In genomic region chr15:29151111-29151857, GRCh38 we compare ENCODE assay signal across 22 cellular contexts.
DNase-seq lines count a peak whose midpoint lies in the region; ATAC-seq, FAIRE-seq and TF ChIP-seq lines count a peak whose summit lies in the region.
"Had no signal": no experiment of that assay in that cellular context is flagged by ENCODE, and none has a peak within 500 bp of the region (broad histone marks: within the 10 kb centered on the region; RNA-seq: fewer than 3 reads in every experiment).

No MANE protein-coding gene starts in this region.

- peaks cover 5% of the 10 kb centered on the region for H3K27me3 Mint-ChIP-seq in activated CD8-positive, alpha-beta T cell treated with anti-CD3 and anti-CD28 coated beads, Interleukin-2, amount 10 ng/mL, durations not matched to agents 7 days and 5 days (ENCODE audit: low read depth)
- H3K27me3 Mint-ChIP-seq in activated CD8-positive, alpha-beta T cell treated with anti-CD3 and anti-CD28 coated beads for 36 hours: peaks cover 16% of the 10 kb centered on the region
- H3K27me3 Mint-ChIP-seq: B cell had no signal

- WGBS in K562 (ENCODE audit: insufficient coverage, low coverage, missing lambda C conversion rate): under 1% methylated on average over 18 of the region's 18 CpGs
- 84 to 93% (median 87%) methylated on average over 16 to 18 of the region's 18 CpGs for WGBS in stomach, 5 donors

- H3K27me3 ChIP-seq in K562 (ENCODE audit: control insufficient read depth in 2 of 2, insufficient read depth in 2 of 2, low read length in 2 of 2) (peaks cover 23 to 41% of the 10 kb centered on the region in 2 experiments), stomach (no peaks in the 10 kb centered on the region)
- H3K27me3 ChIP-seq: BLaER1 treated with 17β-estradiol and CSF1 and Interleukin-3, amounts not matched to agents 10 nM and 100 nM had no signal

- no peak for ATAC-seq in activated CD8-positive, alpha-beta T cell treated with anti-CD3 and anti-CD28 coated beads, Interleukin-2, amount 10 ng/mL, durations not matched to agents 7 days and 5 days
- no peak for ATAC-seq in activated CD8-positive, alpha-beta T cell treated with anti-CD3 and anti-CD28 coated beads for 36 hours
- no peak; the same call in none of the 3 replicates for ATAC-seq in K562
- no peak for ATAC-seq in SK-N-SH treated with all-trans-retinoic acid at 6 μM for 48 hours
- ATAC-seq: CD8-positive, alpha-beta T cell; GM12878; HCT116 had no signal

- no peak overlapping the region for H3K9ac ChIP-seq in K562 (ENCODE audit: insufficient read depth in 1 of 2, low read depth in 2 of 2, low read length in 2 of 2)
- H3K9ac ChIP-seq: BLaER1 treated with 17β-estradiol and CSF1 and Interleukin-3, amounts not matched to agents 10 nM and 100 nM; GM23248 had no signal

- no peak for TF ChIP-seq RAD21 in K562 (CRISPR knock-in tag; conservative IDR thresholded peaks at IDR 0.05 in 1 of 2, IDR thresholded peaks at IDR 0.05 in 1 of 2)

- no peak overlapping the region for H3K27ac Mint-ChIP-seq in activated CD8-positive, alpha-beta T cell treated with anti-CD3 and anti-CD28 coated beads, Interleukin-2, amount 10 ng/mL, durations not matched to agents 7 days and 5 days
- H3K27ac Mint-ChIP-seq in activated CD8-positive, alpha-beta T cell treated with anti-CD3 and anti-CD28 coated beads for 36 hours: no peak overlapping the region
- H3K27ac Mint-ChIP-seq: B cell; CD8-positive, alpha-beta T cell; HFFc6; IgD-negative memory B cell had no signal

- no peak for TF ChIP-seq CTCF in activated CD8-positive, alpha-beta T cell treated with anti-CD3 and anti-CD28 coated beads for 36 hours (IDR thresholded peaks at IDR 0.05)
- TF ChIP-seq CTCF in K562 (IDR thresholded peaks at IDR 0.05 in 2 of 3, conservative IDR thresholded peaks at IDR 0.05 in 1 of 3; ENCODE audit: insufficient read depth in 2 of 3, low read depth in 1 of 3, low read length in 3 of 3) (no peak), stomach (IDR thresholded peaks at IDR 0.05) (no peak), GM13976 (IDR thresholded peaks at IDR 0.05; ENCODE audit: borderline replicate concordance, control extremely low read depth, extremely low read depth, insufficient read depth, missing control alignments) (no peak)

- DNase-seq in activated CD8-positive, alpha-beta T cell treated with anti-CD3 and anti-CD28 coated beads, Interleukin-2, amount 10 ng/mL, durations not matched to agents 7 days and 5 days: peak; percentile 8
- DNase-seq in activated CD8-positive, alpha-beta T cell treated with anti-CD3 and anti-CD28 coated beads for 36 hours: no peak
- DNase-seq in K562 (ENCODE audit: extremely low read depth in 1 of 4, low spot score in 3 of 4): no peak
- DNase-seq in islet precursor cell: peak; percentile 35
- DNase-seq in stomach: peak; percentile 20
- DNase-seq in NCI-H1417 (lab: John Stamatoyannopoulos, UW): no peak
- no peak for DNase-seq in GM13976 (ENCODE audit: low spot score)
- DNase-seq: Calu3; CD8-positive, alpha-beta T cell; DMS79 treated with DMSO at 0.1 percent for 48 hours; GM23248; HFFc6 had no signal

- no TSS peak for BruUV-seq in K562 (replicated peaks; lab: Mats Ljungman, UMichigan)

- no peaks in the 10 kb centered on the region for H3K4me1 Mint-ChIP-seq in activated CD8-positive, alpha-beta T cell treated with anti-CD3 and anti-CD28 coated beads, Interleukin-2, amount 10 ng/mL, durations not matched to agents 7 days and 5 days (ENCODE audit: low read depth)
- H3K4me1 Mint-ChIP-seq in activated CD8-positive, alpha-beta T cell treated with anti-CD3 and anti-CD28 coated beads for 36 hours (ENCODE audit: low read depth): peaks cover 2% of the 10 kb centered on the region
- H3K4me1 Mint-ChIP-seq: B cell, IgD-negative memory B cell had no signal

- FAIRE-seq in K562 (lab: Jason Lieb, UNC): no peak
- FAIRE-seq: GM12878, GM19239, H54 had no signal

- POLR2A ChIA-PET in activated CD8-positive, alpha-beta T cell treated with anti-CD3 and anti-CD28 coated beads, Interleukin-2, amount 10 ng/mL, durations not matched to agents 7 days and 5 days (lab: Charles Lee): no interaction called here
- POLR2A ChIA-PET in activated CD8-positive, alpha-beta T cell treated with anti-CD3 and anti-CD28 coated beads for 36 hours (lab: Charles Lee): no interaction called here
- POLR2A ChIA-PET in K562 (lab: Yijun Ruan, JAX): no interaction called here

- H3K4me1 ChIP-seq in K562 (replicated peaks in 1 of 2; ENCODE audit: control insufficient read depth in 2 of 2, insufficient read depth in 2 of 2, low read length in 2 of 2) (no peaks in the 10 kb centered on the region), stomach (no peaks in the 10 kb centered on the region)
- H3K4me1 ChIP-seq: BLaER1 treated with 17β-estradiol and CSF1 and Interleukin-3, amounts not matched to agents 10 nM and 100 nM had no signal

- H3K9me3 Mint-ChIP-seq in activated CD8-positive, alpha-beta T cell treated with anti-CD3 and anti-CD28 coated beads, Interleukin-2, amount 10 ng/mL, durations not matched to agents 7 days and 5 days (ENCODE audit: insufficient read depth): no peaks in the 10 kb centered on the region
- peaks cover 5% of the 10 kb centered on the region for H3K9me3 Mint-ChIP-seq in activated CD8-positive, alpha-beta T cell treated with anti-CD3 and anti-CD28 coated beads for 36 hours
- H3K9me3 Mint-ChIP-seq: HFFc6 had no signal

- CTCF ChIA-PET in activated CD8-positive, alpha-beta T cell treated with anti-CD3 and anti-CD28 coated beads, Interleukin-2, amount 10 ng/mL, durations not matched to agents 7 days and 5 days (lab: Charles Lee): no interaction called here
- CTCF ChIA-PET in activated CD8-positive, alpha-beta T cell treated with anti-CD3 and anti-CD28 coated beads for 36 hours (lab: Charles Lee): no interaction called here
- CTCF ChIA-PET in K562 (lab: Yijun Ruan, JAX; ENCODE audit: low intra/inter-chr PET ratio): no interaction called here

- H2AFZ ChIP-seq in K562 (ENCODE audit: low read depth, low read length): no peak overlapping the region
- H2AFZ ChIP-seq: GM23248 had no signal

- no peak overlapping the region for H3K4me3 Mint-ChIP-seq in activated CD8-positive, alpha-beta T cell treated with anti-CD3 and anti-CD28 coated beads, Interleukin-2, amount 10 ng/mL, durations not matched to agents 7 days and 5 days
- H3K4me3 Mint-ChIP-seq in activated CD8-positive, alpha-beta T cell treated with anti-CD3 and anti-CD28 coated beads for 36 hours: no peak overlapping the region
- H3K4me3 Mint-ChIP-seq: B cell; CD8-positive, alpha-beta T cell; HFFc6; IgD-negative memory B cell had no signal

- no peaks in the 10 kb centered on the region for H3K79me2 ChIP-seq in K562 (ENCODE audit: control insufficient read depth, insufficient read depth, low read length)

- intact Hi-C loops in activated CD8-positive, alpha-beta T cell treated with anti-CD3 and anti-CD28 coated beads for 36 hours (cut with micrococcal nuclease): no loop called here
- intact Hi-C loops in K562 (cut with micrococcal nuclease) (no loop called here), stomach (cut with DNase I; ENCODE audit: low total_unique reads) (no loop called here)

- TF ChIP-seq POLR2A in K562 (conservative IDR thresholded peaks at IDR 0.05) (no peak), stomach (IDR thresholded peaks at IDR 0.05) (no peak)

- in situ Hi-C loops in K562 (cut with MboI) (no loop called here), GM13976 (cut with MboI; ENCODE audit: low sequenced_read_pairs, unreplicated experiment) (no loop called here)

- no peaks in the 10 kb centered on the region for H3K36me3 Mint-ChIP-seq in activated CD8-positive, alpha-beta T cell treated with anti-CD3 and anti-CD28 coated beads, Interleukin-2, amount 10 ng/mL, durations not matched to agents 7 days and 5 days (ENCODE audit: low read depth)
- H3K36me3 Mint-ChIP-seq in activated CD8-positive, alpha-beta T cell treated with anti-CD3 and anti-CD28 coated beads for 36 hours (ENCODE audit: low read depth): no peaks in the 10 kb centered on the region
- H3K36me3 Mint-ChIP-seq: CD8-positive, alpha-beta T cell had no signal

- H3K4me3 ChIP-seq in K562 (no peak overlapping the region), stomach (no peak overlapping the region)
- H3K4me3 ChIP-seq: BLaER1 treated with 17β-estradiol and CSF1 and Interleukin-3, amounts not matched to agents 10 nM and 100 nM; GM12878; GM23248 had no signal

- H4K20me1 ChIP-seq in K562 (replicated peaks; ENCODE audit: control insufficient read depth, insufficient read depth, low read length): no peaks in the 10 kb centered on the region
- H4K20me1 ChIP-seq: BLaER1 treated with 17β-estradiol and CSF1 and Interleukin-3, amounts not matched to agents 10 nM and 100 nM had no signal

- TF ChIP-seq EP300 in K562 (IDR thresholded peaks at IDR 0.05; ENCODE audit: low read length) (no peak), stomach (IDR thresholded peaks at IDR 0.05) (no peak)

- no peaks in the 10 kb centered on the region for H3K9me1 ChIP-seq in K562 (ENCODE audit: control insufficient read depth, insufficient read depth, low read length)

- H3K36me3 ChIP-seq in K562 (ENCODE audit: control insufficient read depth, insufficient read depth, low read length) (no peaks in the 10 kb centered on the region), stomach (no peaks in the 10 kb centered on the region)
- H3K36me3 ChIP-seq: BLaER1 treated with 17β-estradiol and CSF1 and Interleukin-3, amounts not matched to agents 10 nM and 100 nM had no signal

- no peak overlapping the region for H3K4me2 ChIP-seq in K562 (ENCODE audit: insufficient read depth, low read length)
- H3K4me2 ChIP-seq: BLaER1 treated with 17β-estradiol and CSF1 and Interleukin-3, amounts not matched to agents 10 nM and 100 nM had no signal

- H3K9me3 ChIP-seq in K562 (replicated peaks; ENCODE audit: control insufficient read depth, insufficient read depth, low read depth, low read length): no peaks in the 10 kb centered on the region
- H3K9me3 ChIP-seq in stomach: peaks cover 0 to 6% (median 0%) of the 10 kb centered on the region in 4 donors

- no peak overlapping the region for H3K27ac ChIP-seq in K562 (ENCODE audit: extremely low read depth, low read depth, low read length)
- no peak overlapping the region for H3K27ac ChIP-seq in stomach
- H3K27ac ChIP-seq: 22Rv1; BLaER1 treated with 17β-estradiol and CSF1 and Interleukin-3, amounts not matched to agents 10 nM and 100 nM; GM23248; HL-60 had no signal

TF ChIP-seq in K562, 482 proteins besides CTCF, POLR2A, EP300 and RAD21:
- TF ChIP-seq ZNF23 (CRISPR knock-in tag; IDR thresholded peaks at IDR 0.05) (no peak), ZNF316 (IDR thresholded peaks at IDR 0.05) (0 out of 2 replicates have a peak, but pooled peaks have one; percentile 20), FOXJ3 (CRISPR knock-in tag; IDR thresholded peaks at IDR 0.05) (no peak), MAFF (IDR thresholded peaks at IDR 0.05; ENCODE audit: low read length) (peak; percentile 27)

TF ChIP-seq in SK-N-SH treated with all-trans-retinoic acid at 6 μM for 48 hours, 23 proteins besides CTCF, POLR2A, EP300 and RAD21 (continues in another document):
- TF ChIP-seq ZNF565 (CRISPR knock-in tag; conservative IDR thresholded peaks at IDR 0.05; ENCODE audit: low read depth) (no peak), CSDC2 (CRISPR knock-in tag; IDR thresholded peaks at IDR 0.05) (no peak), ZC3H10 (CRISPR knock-in tag; IDR thresholded peaks at IDR 0.05) (no peak), ZFP3 (CRISPR knock-in tag; IDR thresholded peaks at IDR 0.05) (no peak)

Comparison
In these comparisons a context has a peak if more than half of its experiments do, and no peak if none do; other contexts are left out.
1. DNase-seq: peak in activated CD8-positive, alpha-beta T cell treated with anti-CD3 and anti-CD28 coated beads, Interleukin-2, amount 10 ng/mL, durations not matched to agents 7 days and 5 days (single experiment), islet precursor cell (single experiment) and stomach (single experiment); none in activated CD8-positive, alpha-beta T cell treated with anti-CD3 and anti-CD28 coated beads for 36 hours (single experiment), K562 (0 of 4), NCI-H1417 (0 of 3) and GM13976 (single experiment).